8 cellular contexts compared by ENCODE assay signal in the genomic region with DNA sequence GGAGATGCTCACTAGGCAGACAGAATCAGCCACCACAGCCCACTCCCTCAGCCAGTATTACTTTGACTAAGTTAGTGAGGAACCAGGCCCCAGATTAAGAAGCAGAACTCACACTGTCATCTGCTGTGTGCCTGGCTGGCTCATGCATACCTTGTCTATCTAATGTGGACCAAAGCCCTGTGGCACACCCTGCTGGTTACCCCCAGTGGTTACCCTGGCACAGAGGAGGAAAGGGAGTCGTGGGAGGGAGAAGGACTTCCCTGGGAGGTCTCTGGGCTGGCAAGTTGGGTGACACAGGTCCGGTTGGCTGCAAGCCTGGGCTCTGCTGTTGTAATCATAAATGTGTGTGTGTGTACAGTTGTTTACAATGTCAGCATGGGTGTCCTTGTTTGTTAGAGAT. TPM values are rescaled to one million over a fixed set of nuclear protein-coding genes. Genes with fewer than 3 reads are reported as not detected.
DNase-seq lines count a peak whose midpoint lies in the region; ATAC-seq, FAIRE-seq and TF ChIP-seq lines count a peak whose summit lies in the region.

No MANE protein-coding gene starts in this region.

- in situ Hi-C loops in G401 (cut with HindIII; ENCODE audit: low sequenced_read_pairs) = no loop called here

- CTCF ChIA-PET in HEK293T (lab: Yijun Ruan, JAX) = no interaction called here

- ATAC-seq in GM21526 (IDR thresholded peaks at IDR 0.05; ENCODE audit: low FRiP score, unreplicated experiment) (peak; percentile 50), left lobe of liver (peak; percentile 84)

- POLR2A ChIA-PET in HEK293T (lab: Yijun Ruan, JAX) = no interaction called here

- no peak for TF ChIP-seq POLR2A in GM12892 (IDR thresholded peaks at IDR 0.05; ENCODE audit: low read depth, low read length)

- FAIRE-seq in GM12892 (lab: Jason Lieb, UNC) = no peak

- DNase-seq in Ammon's horn (ENCODE audit: low spot score) (peak; percentile 73), NCI-H460 (ENCODE audit: extremely low read depth, low read depth) (peak; percentile 13), left lobe of liver (ENCODE audit: low spot score) (no peak), HEK293T (ENCODE audit: extremely low spot score) (no peak), GM12892 (ENCODE audit: insufficient read length) (no peak), G401 (ENCODE audit: low spot score) (no peak)
- DNase-seq in activated effector memory CD4-positive, alpha-beta T cell treated with anti-CD3 and anti-CD28 coated beads, Interleukin-2, amount 50 U/mL, for 16 hours = peak; percentile 75

TF ChIP-seq in HEK293T, 16 proteins besides CTCF, POLR2A, EP300 and RAD21:
- TF ChIP-seq ZNF384 (IDR thresholded peaks at IDR 0.05) (no peak), SP1 (IDR thresholded peaks at IDR 0.05) (no peak)
TF ChIP-seq in HEK293T: peak in this region for 0.

RNA-seq across cellular contexts. Expression of a gene that starts 7.5 kb away (rescaled TPM):
- total RNA-seq in NCI-H460 (2014; rRNA removed; shearing (Covaris generic)) = 0.02 TPM in 1 of 2 replicates, not detected in the other
- polyA plus RNA-seq in NCI-H460 (2014; cell fraction: nucleus; rRNA removed) = not detected in 2 replicates
- not detected for total RNA-seq in left lobe of liver
- polyA plus RNA-seq in GM12892 (2012; ENCODE audit: missing spikeins) = 0.13 TPM
- total RNA-seq in G401 (2014; rRNA removed; shearing (Covaris generic)) = not detected in 2 replicates

Comparison
In these comparisons a context has a peak if more than half of its experiments do, and no peak if none do; other contexts are left out.
1. DNase-seq: peak in Ammon's horn (single experiment), NCI-H460 (single experiment) and activated effector memory CD4-positive, alpha-beta T cell treated with anti-CD3 and anti-CD28 coated beads, Interleukin-2, amount 50 U/mL, for 16 hours (single experiment); none in left lobe of liver (single experiment), HEK293T (single experiment), GM12892 (single experiment) and G401 (single experiment).